Comparison of ENCODE assay signal across 9 cellular contexts in the genomic region with DNA sequence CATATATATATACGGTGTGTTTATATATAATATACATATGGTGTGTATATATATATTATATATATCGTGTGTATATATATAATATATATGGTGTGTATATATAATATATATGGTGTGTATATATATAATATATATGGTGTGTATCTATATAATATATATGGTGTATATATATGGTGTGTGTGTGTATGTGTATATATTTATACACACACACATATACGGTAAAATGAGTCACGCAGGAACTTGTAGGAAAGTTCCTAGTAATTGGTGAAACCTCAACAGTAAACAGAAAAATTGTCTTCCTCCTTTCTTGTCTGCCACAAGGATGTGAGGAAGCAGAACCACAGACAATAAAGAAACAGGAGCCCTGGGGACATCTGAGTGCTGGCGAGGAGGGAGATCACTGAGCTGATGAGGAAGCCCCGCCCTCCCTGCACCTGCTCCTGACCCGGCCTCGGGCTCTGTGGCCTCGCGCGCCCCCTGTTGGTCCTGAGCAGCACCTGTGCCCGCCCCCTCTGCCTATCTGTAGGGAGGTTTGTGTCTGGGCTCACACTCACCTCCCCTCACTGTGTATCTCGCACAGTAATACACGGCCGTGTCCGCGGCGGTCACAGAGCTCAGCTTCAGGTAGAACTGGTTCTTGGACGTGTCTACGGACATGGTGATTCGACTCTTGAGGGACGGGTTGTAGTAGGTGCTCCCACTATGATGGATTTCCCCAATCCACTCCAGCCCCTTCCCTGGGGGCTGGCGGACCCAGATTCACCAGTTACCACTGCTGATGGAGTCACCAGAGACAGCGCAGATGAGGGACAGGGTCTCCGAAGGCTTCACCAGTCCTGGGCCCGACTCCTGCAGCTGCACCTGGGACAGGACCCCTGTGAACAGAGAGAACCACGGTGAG.
DNase-seq lines count a peak whose midpoint lies in the region; ATAC-seq lines count a peak whose summit lies in the region.
"Had no signal": no experiment of that assay in that cellular context is flagged by ENCODE, and none has a peak within 500 bp of the region (broad histone marks: within the 10 kb centered on the region; RNA-seq: fewer than 3 reads in every experiment).

No MANE protein-coding gene starts in this region.

- ATAC-seq in right cardiac atrium: no peak
- ATAC-seq in stimulated activated naive CD8-positive, alpha-beta T cell treated with anti-CD3 and anti-CD28 coated beads, Interleukin-15, Interleukin-2, amounts not matched to agents 100 U/mL and 50 U/mL, for 24 hours: peak; percentile 93
- ATAC-seq in GM21619 (IDR thresholded peaks at IDR 0.05; ENCODE audit: unreplicated experiment): no peak
- no peak for ATAC-seq in HG03025 (IDR thresholded peaks at IDR 0.05; ENCODE audit: low FRiP score, unreplicated experiment)

- no peaks in the 10 kb centered on the region for H3K9me3 ChIP-seq in right cardiac atrium (ENCODE audit: control insufficient read depth, low read length)

- 54% methylated on average over 27 of the region's 27 CpGs for WGBS in right cardiac atrium

- intact Hi-C loops in right cardiac atrium (cut with DNase I): no loop called here

- H3K4me3 ChIP-seq in right cardiac atrium (ENCODE audit: low read length): no peak overlapping the region

- H3K27me3 ChIP-seq in right cardiac atrium (ENCODE audit: control insufficient read depth, insufficient read depth): no peaks in the 10 kb centered on the region

- H3K27ac ChIP-seq in right cardiac atrium (ENCODE audit: low read length): no peak overlapping the region
- H3K27ac ChIP-seq: parathyroid adenoma had no signal

- DNase-seq in NCI-H748 (lab: John Stamatoyannopoulos, UW; ENCODE audit: unreplicated experiment) (peak; percentile 56), NCI-H748 treated with DMSO at 0.1 percent for 48 hours (lab: John Stamatoyannopoulos, UW) (no peak), NCI-H1436 (lab: John Stamatoyannopoulos, UW) (peak; percentile 88), right cardiac atrium (peak; percentile 21 to 63 (median 60))
- peak; percentile 83 for DNase-seq in activated CD4-positive, alpha-beta T cell treated with anti-CD3 and anti-CD28 coated beads, Interleukin-2, amount 50 U/mL, for 1 hour
- peak; percentile 89 for DNase-seq in stimulated activated naive CD8-positive, alpha-beta T cell treated with anti-CD3 and anti-CD28 coated beads, Interleukin-15, Interleukin-2, amounts not matched to agents 100 U/mL and 50 U/mL, for 24 hours

- no peaks in the 10 kb centered on the region for H3K4me1 ChIP-seq in right cardiac atrium (ENCODE audit: control insufficient read depth, insufficient read depth, low read length)
- H3K4me1 ChIP-seq: parathyroid adenoma had no signal
